Comparison of ENCODE assay signal across 7 cellular contexts in genomic region chr9:110005521-110005920, GRCh38.
DNase-seq lines count a peak whose midpoint lies in the region; TF ChIP-seq lines count a peak whose summit lies in the region.
"Not testable (repeated sequence)": the region's sequence is repeated elsewhere in the genome, so short reads cannot be mapped to it uniquely, and the experiment has no call there.

No MANE protein-coding gene starts in this region.

- 71 to 94% (median 77%) methylated on average over 2 to 8 of the region's 8 CpGs for WGBS in spleen, 5 donors

- not testable (repeated sequence) for H3K27ac Mint-ChIP-seq in Caco-2 (ENCODE audit: unreplicated experiment); activated CD4-positive, alpha-beta memory T cell treated with anti-CD3 and anti-CD28 coated beads for 36 hours
- peak overlapping the region; percentile 82 for H3K27ac Mint-ChIP-seq in T-helper 2 cell treated with Interferon-gamma antibody and Interleukin-4, amounts not matched to agents 5 μg/mL and 100 μg/mL, for 36 hours

- intact Hi-C loops in Caco-2 (cut with micrococcal nuclease; ENCODE audit: unreplicated experiment); activated CD4-positive, alpha-beta memory T cell treated with anti-CD3 and anti-CD28 coated beads for 36 hours (cut with micrococcal nuclease); spleen (cut with DNase I; ENCODE audit: low total_unique reads): not testable (repeated sequence)

- H3K27me3 ChIP-seq in Caco-2 (replicated peaks; ENCODE audit: control insufficient read depth, insufficient read depth, low read length); spleen (replicated peaks in 1 of 7): not testable (repeated sequence)

- H3K27ac ChIP-seq in KOPT-K1 (ENCODE audit: low read depth, low read length, poor library complexity, severe bottlenecking) (peak overlapping the region; percentile 55), spleen (peak overlapping the region in 1 of 8 donors; percentile 25)

- peaks cover 16% of the 10 kb centered on the region for H3K4me1 Mint-ChIP-seq in Caco-2 (ENCODE audit: low read depth, unreplicated experiment)
- H3K4me1 Mint-ChIP-seq in T-helper 2 cell treated with Interferon-gamma antibody and Interleukin-4, amounts not matched to agents 5 μg/mL and 100 μg/mL, for 36 hours (ENCODE audit: low read depth) = peaks cover 35% of the 10 kb centered on the region
- H3K4me1 Mint-ChIP-seq in activated CD4-positive, alpha-beta memory T cell treated with anti-CD3 and anti-CD28 coated beads for 36 hours (ENCODE audit: low read depth) = peaks cover 24% of the 10 kb centered on the region

- TF ChIP-seq POLR2A in spleen (IDR thresholded peaks at IDR 0.05) = not testable (repeated sequence)

- POLR2A ChIA-PET in Caco-2 (lab: Charles Lee); activated CD4-positive, alpha-beta memory T cell treated with anti-CD3 and anti-CD28 coated beads for 36 hours (lab: Charles Lee): not testable (repeated sequence)

- not testable (repeated sequence) for BruUV-seq in Caco-2 (replicated peaks; lab: Mats Ljungman, UMichigan)

- H3K4me1 ChIP-seq in Caco-2 = peaks cover 22% of the 10 kb centered on the region
- H3K4me1 ChIP-seq in spleen = not testable (repeated sequence)

- H3K36me3 Mint-ChIP-seq in Caco-2 (ENCODE audit: insufficient read depth, unreplicated experiment) = not testable (repeated sequence)
- peaks cover 35% of the 10 kb centered on the region for H3K36me3 Mint-ChIP-seq in T-helper 2 cell treated with Interferon-gamma antibody and Interleukin-4, amounts not matched to agents 5 μg/mL and 100 μg/mL, for 36 hours (ENCODE audit: low read depth)
- peaks cover 17% of the 10 kb centered on the region for H3K36me3 Mint-ChIP-seq in activated CD4-positive, alpha-beta memory T cell treated with anti-CD3 and anti-CD28 coated beads for 36 hours

- not testable (repeated sequence) for H3K27me3 Mint-ChIP-seq in Caco-2 (ENCODE audit: insufficient read depth, unreplicated experiment); T-helper 2 cell treated with Interferon-gamma antibody and Interleukin-4, amounts not matched to agents 5 μg/mL and 100 μg/mL, for 36 hours (ENCODE audit: low read depth); activated CD4-positive, alpha-beta memory T cell treated with anti-CD3 and anti-CD28 coated beads for 36 hours

- DNase-seq in Caco-2 (peak; percentile 46 to 69), spleen (peak; percentile 81)
- not testable (repeated sequence) for DNase-seq in T-helper 2 cell treated with Interferon-gamma antibody and Interleukin-4, amounts not matched to agents 5 μg/mL and 100 μg/mL, for 36 hours (ENCODE audit: low spot score)
- peak; percentile 59 for DNase-seq in activated CD4-positive, alpha-beta memory T cell treated with anti-CD3 and anti-CD28 coated beads for 36 hours
- DNase-seq in activated effector memory CD4-positive, alpha-beta T cell treated with Interleukin-2 at 50 U/mL for 16 hours = peak; percentile 66
- peak; percentile 4 for DNase-seq in effector CD4-positive, alpha-beta T cell

- not testable (repeated sequence) for H3K36me3 ChIP-seq in Caco-2 (ENCODE audit: control insufficient read depth, insufficient read depth, low read length); KOPT-K1 (ENCODE audit: insufficient read depth, low read length); spleen

- not testable (repeated sequence) for H3K9me3 ChIP-seq in Caco-2; KOPT-K1 (ENCODE audit: insufficient read depth, low read length, poor library complexity, severe bottlenecking); spleen

- H3K4me3 ChIP-seq in Caco-2 (ENCODE audit: low read depth, low read length) = not testable (repeated sequence)
- peak overlapping the region in 1 of 8 donors; percentile 8 for H3K4me3 ChIP-seq in spleen

- CTCF ChIA-PET in Caco-2 (lab: Charles Lee); activated CD4-positive, alpha-beta memory T cell treated with anti-CD3 and anti-CD28 coated beads for 36 hours (lab: Charles Lee): not testable (repeated sequence)

- TF ChIP-seq CTCF in Caco-2 (IDR thresholded peaks at IDR 0.05; ENCODE audit: insufficient read depth in 1 of 2, low read depth in 1 of 2, low read length in 1 of 2, severe bottlenecking in 1 of 2, unreplicated experiment in 1 of 2); spleen (IDR thresholded peaks at IDR 0.05 in 8 of 11, conservative IDR thresholded peaks at IDR 0.05 in 3 of 11): not testable (repeated sequence)

- peaks cover 11% of the 10 kb centered on the region for H3K9me3 Mint-ChIP-seq in Caco-2 (ENCODE audit: unreplicated experiment)
- peaks cover 32% of the 10 kb centered on the region for H3K9me3 Mint-ChIP-seq in T-helper 2 cell treated with Interferon-gamma antibody and Interleukin-4, amounts not matched to agents 5 μg/mL and 100 μg/mL, for 36 hours
- peaks cover 42% of the 10 kb centered on the region for H3K9me3 Mint-ChIP-seq in activated CD4-positive, alpha-beta memory T cell treated with anti-CD3 and anti-CD28 coated beads for 36 hours

- H3K4me3 Mint-ChIP-seq in Caco-2 (ENCODE audit: unreplicated experiment); activated CD4-positive, alpha-beta memory T cell treated with anti-CD3 and anti-CD28 coated beads for 36 hours: not testable (repeated sequence)
- H3K4me3 Mint-ChIP-seq in T-helper 2 cell treated with Interferon-gamma antibody and Interleukin-4, amounts not matched to agents 5 μg/mL and 100 μg/mL, for 36 hours = peak overlapping the region; percentile 34
